30 cellular contexts compared by ENCODE assay signal in the genomic region with DNA sequence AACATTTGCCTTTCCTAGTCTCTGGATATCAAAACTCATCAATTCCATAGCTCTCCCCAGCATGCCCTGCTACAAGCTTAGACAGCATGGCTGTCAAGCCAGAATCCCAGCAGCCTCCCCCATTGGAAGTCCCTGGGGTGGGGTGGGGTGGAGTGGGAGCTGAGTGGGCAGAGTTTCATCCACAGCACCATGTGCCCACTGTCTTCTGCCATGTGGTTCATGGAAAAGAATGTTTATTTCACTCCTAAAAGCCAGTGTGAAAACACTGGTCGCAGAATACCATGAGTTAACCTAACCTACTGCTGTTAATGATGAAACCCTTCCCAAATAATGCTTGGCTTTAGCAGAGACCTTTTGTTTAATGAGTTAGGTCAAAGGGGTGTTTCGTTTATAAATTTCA.
DNase-seq lines count a peak whose midpoint lies in the region; ATAC-seq, FAIRE-seq and TF ChIP-seq lines count a peak whose summit lies in the region.
"Had no signal": no experiment of that assay in that cellular context is flagged by ENCODE, and none has a peak within 500 bp of the region (broad histone marks: within the 10 kb centered on the region; RNA-seq: fewer than 3 reads in every experiment).

No MANE protein-coding gene starts in this region.

- no peaks in the 10 kb centered on the region for H3F3A ChIP-seq in neural cell (ENCODE audit: insufficient read depth, low read length, poor library complexity, severe bottlenecking)
- H3F3A ChIP-seq in PC-9 (ENCODE audit: insufficient read depth, low read depth): no peaks in the 10 kb centered on the region

- no peak overlapping the region for H3K27ac ChIP-seq in HepG2 (ENCODE audit: extremely low read length, insufficient read depth, low read length)
- no peak overlapping the region for H3K27ac ChIP-seq in right lobe of liver
- H3K27ac ChIP-seq in neural cell (ENCODE audit: low read length): peak overlapping the region; percentile 40
- H3K27ac ChIP-seq in PC-9: no peak overlapping the region
- H3K27ac ChIP-seq: 22Rv1; A549; BLaER1; BLaER1 treated with 17β-estradiol and CSF1 and Interleukin-3, amounts not matched to agents 10 nM and 100 nM; C4-2B had no signal

- TF ChIP-seq POLR2A in HepG2 (IDR thresholded peaks at IDR 0.05; ENCODE audit: insufficient read depth in 1 of 2, low read depth in 2 of 2, low read length in 2 of 2) (no peak), right lobe of liver (IDR thresholded peaks at IDR 0.05) (no peak)

- H3K27me3 ChIP-seq in HepG2 (ENCODE audit: control insufficient read depth in 1 of 2, insufficient read depth in 2 of 2, low read length in 2 of 2) (peaks cover 0 to 3% of the 10 kb centered on the region in 2 experiments; a peak in 2 of 5 replicates), right lobe of liver (no peaks in the 10 kb centered on the region), neural cell (ENCODE audit: insufficient read depth, low read depth, low read length) (no peaks in the 10 kb centered on the region), PC-9 (ENCODE audit: insufficient read depth, low read depth) (peaks cover 21% of the 10 kb centered on the region)
- H3K27me3 ChIP-seq: BE2C; BLaER1; BLaER1 treated with 17β-estradiol and CSF1 and Interleukin-3, amounts not matched to agents 10 nM and 100 nM had no signal

- in situ Hi-C loops in HepG2 (cut with HindIII; ENCODE audit: extremely low pct_ligation_motif_present, low pct_unique_long_range_greater_than_20kb): no loop called here

- no peaks in the 10 kb centered on the region for H3K9me2 ChIP-seq in neural cell (ENCODE audit: insufficient read depth, low read length)
- no peaks in the 10 kb centered on the region for H3K9me2 ChIP-seq in PC-9 (ENCODE audit: insufficient read depth)

- DNase-seq in HepG2 (ENCODE audit: low spot score) (no peak), right lobe of liver (no peak), PC-9 (no peak)
- DNase-seq: 8988T; ACHN; AML-193; BE2C; C1 segment of cervical spinal cord; Caco-2; Calu3; CD4-positive, alpha-beta memory T cell; CD4-positive, alpha-beta T cell; CD4-positive, CD25-positive, alpha-beta regulatory T cell; CD8-positive, alpha-beta memory T cell; CD8-positive, alpha-beta T cell; DMS 273 treated with DMSO at 0.1 percent for 48 hours; DMS153; DMS53; DMS79; DMS79 treated with DMSO at 0.1 percent for 48 hours; DND-41; EL had no signal

- TF ChIP-seq CTCF in HepG2 (CRISPR knock-in tag; IDR thresholded peaks at IDR 0.05): no peak
- no peak for TF ChIP-seq CTCF in right lobe of liver (IDR thresholded peaks at IDR 0.05)
- TF ChIP-seq CTCF in neural cell (IDR thresholded peaks at IDR 0.05; ENCODE audit: poor library complexity, severe bottlenecking): no peak
- TF ChIP-seq CTCF in PC-9 (conservative IDR thresholded peaks at IDR 0.05): no peak

- ATAC-seq in HepG2 (no peak), right lobe of liver (no peak)
- ATAC-seq: A549; CD8-positive, alpha-beta T cell had no signal

- H3K79me2 ChIP-seq in HepG2 (ENCODE audit: insufficient read depth, low read length): no peaks in the 10 kb centered on the region
- H3K79me2 ChIP-seq in neural cell (replicated peaks; ENCODE audit: insufficient read depth, low read length): no peaks in the 10 kb centered on the region
- no peaks in the 10 kb centered on the region for H3K79me2 ChIP-seq in PC-9 (ENCODE audit: low read depth)

- no peak for TF ChIP-seq EP300 in HepG2 (IDR thresholded peaks at IDR 0.05; ENCODE audit: low read depth in 2 of 2, low read length in 2 of 2)
- no peak for TF ChIP-seq EP300 in HepG2 (CRISPR knock-in tag; IDR thresholded peaks at IDR 0.05; ENCODE audit: borderline replicate concordance)
- no peak for TF ChIP-seq EP300 in neural cell (conservative IDR thresholded peaks at IDR 0.05; ENCODE audit: poor library complexity, severe bottlenecking)

- BruUV-seq in HepG2 (replicated peaks; lab: Mats Ljungman, UMichigan) (no TSS peak), PC-9 (replicated peaks; lab: Mats Ljungman, UMichigan) (no TSS peak)

- TF ChIP-seq RAD21 in HepG2 (CRISPR knock-in tag; IDR thresholded peaks at IDR 0.05): no peak
- no peak for TF ChIP-seq RAD21 in neural cell (conservative IDR thresholded peaks at IDR 0.05)

- H3K4me3 ChIP-seq in HepG2 (replicated peaks in 1 of 3; ENCODE audit: insufficient read depth in 1 of 3, low read depth in 2 of 3, low read length in 3 of 3) (no peak overlapping the region), right lobe of liver (no peak overlapping the region), neural cell (ENCODE audit: low read length) (no peak overlapping the region), PC-9 (no peak overlapping the region)
- H3K4me3 ChIP-seq: A549; BLaER1; BLaER1 treated with 17β-estradiol and CSF1 and Interleukin-3, amounts not matched to agents 10 nM and 100 nM had no signal

- WGBS in HepG2 (ENCODE audit: low lambda C conversion rate): 0% methylated on average over 2 of the region's 2 CpGs
- WGBS in right lobe of liver (ENCODE audit: insufficient coverage, low coverage, low lambda C conversion rate, missing lambda C conversion rate): 39% methylated on average over 2 of the region's 2 CpGs

- H3K9me3 ChIP-seq in HepG2 (ENCODE audit: low read length): no peaks in the 10 kb centered on the region
- no peaks in the 10 kb centered on the region for H3K9me3 ChIP-seq in right lobe of liver
- H3K9me3 ChIP-seq in neural cell (ENCODE audit: low read length): no peaks in the 10 kb centered on the region
- H3K9me3 ChIP-seq in PC-9 (ENCODE audit: insufficient read depth, low read depth): no peaks in the 10 kb centered on the region
- H3K9me3 ChIP-seq: A549; BE2C; BLaER1; BLaER1 treated with 17β-estradiol and CSF1 and Interleukin-3, amounts not matched to agents 10 nM and 100 nM; Caco-2 had no signal

- H2AFZ ChIP-seq in HepG2 (ENCODE audit: low read length) (no peak overlapping the region), neural cell (ENCODE audit: low read depth, low read length) (no peak overlapping the region), PC-9 (no peak overlapping the region)

- H3K36me3 ChIP-seq in HepG2 (replicated peaks in 1 of 2; ENCODE audit: control insufficient read depth in 1 of 2, insufficient read depth in 2 of 2, low read length in 2 of 2) (no peaks in the 10 kb centered on the region), right lobe of liver (no peaks in the 10 kb centered on the region), neural cell (ENCODE audit: insufficient read depth, low read length) (no peaks in the 10 kb centered on the region), PC-9 (ENCODE audit: low read depth) (no peaks in the 10 kb centered on the region)
- H3K36me3 ChIP-seq: BE2C; BLaER1; BLaER1 treated with 17β-estradiol and CSF1 and Interleukin-3, amounts not matched to agents 10 nM and 100 nM had no signal

- CTCF ChIA-PET in HepG2 (lab: Yijun Ruan, JAX; ENCODE audit: low intra/inter-chr PET ratio, low total read pairs): no interaction called here
- CTCF ChIA-PET in PC-9 (lab: Charles Lee): no interaction called here

- POLR2A ChIA-PET in HepG2 (lab: Yijun Ruan, JAX) (no interaction called here), PC-9 (lab: Charles Lee; ENCODE audit: unreplicated experiment) (no interaction called here)

- no peaks in the 10 kb centered on the region for H3K4me1 ChIP-seq in HepG2 (ENCODE audit: insufficient read depth, low read length)
- no peaks in the 10 kb centered on the region for H3K4me1 ChIP-seq in right lobe of liver
- H3K4me1 ChIP-seq in PC-9 (replicated peaks; ENCODE audit: insufficient read depth): no peaks in the 10 kb centered on the region
- H3K4me1 ChIP-seq: A549; BE2C; BLaER1; BLaER1 treated with 17β-estradiol and CSF1 and Interleukin-3, amounts not matched to agents 10 nM and 100 nM; Caco-2 had no signal

- H4K20me1 ChIP-seq in HepG2 (ENCODE audit: insufficient read depth, low read length): 0 out of 2 replicates have a peak, but pooled peaks cover 3% of the 10 kb centered on the region
- H4K20me1 ChIP-seq in neural cell (ENCODE audit: insufficient read depth): no peaks in the 10 kb centered on the region
- no peaks in the 10 kb centered on the region for H4K20me1 ChIP-seq in PC-9 (ENCODE audit: insufficient read depth)
- H4K20me1 ChIP-seq: BLaER1 had no signal

- H3K9ac ChIP-seq in HepG2 (ENCODE audit: insufficient read depth, low read depth, low read length): no peak overlapping the region
- no peak overlapping the region for H3K9ac ChIP-seq in neural cell (ENCODE audit: low read length)
- H3K9ac ChIP-seq: BLaER1; BLaER1 treated with 17β-estradiol and CSF1 and Interleukin-3, amounts not matched to agents 10 nM and 100 nM had no signal

- H3K4me2 ChIP-seq in HepG2 (ENCODE audit: low read depth, low read length): no peak overlapping the region
- H3K4me2 ChIP-seq in neural cell (ENCODE audit: low read length): no peak overlapping the region
- H3K4me2 ChIP-seq in PC-9: no peak overlapping the region
- H3K4me2 ChIP-seq: A549; BLaER1; BLaER1 treated with 17β-estradiol and CSF1 and Interleukin-3, amounts not matched to agents 10 nM and 100 nM had no signal

- no peak for FAIRE-seq in HepG2 (lab: Jason Lieb, UNC)
- FAIRE-seq: A204.1, A549, D721Med had no signal

- intact Hi-C loops in HepG2 (cut with micrococcal nuclease; ENCODE audit: unreplicated experiment): no loop called here
- intact Hi-C loops in right lobe of liver (cut with DNase I): no loop called here
- intact Hi-C loops in PC-9 (cut with micrococcal nuclease; ENCODE audit: unreplicated experiment): no loop called here

TF ChIP-seq in neural cell, 6 proteins besides CTCF, POLR2A, EP300 and RAD21 (continues in another document):
- TF ChIP-seq, protein P1, sequence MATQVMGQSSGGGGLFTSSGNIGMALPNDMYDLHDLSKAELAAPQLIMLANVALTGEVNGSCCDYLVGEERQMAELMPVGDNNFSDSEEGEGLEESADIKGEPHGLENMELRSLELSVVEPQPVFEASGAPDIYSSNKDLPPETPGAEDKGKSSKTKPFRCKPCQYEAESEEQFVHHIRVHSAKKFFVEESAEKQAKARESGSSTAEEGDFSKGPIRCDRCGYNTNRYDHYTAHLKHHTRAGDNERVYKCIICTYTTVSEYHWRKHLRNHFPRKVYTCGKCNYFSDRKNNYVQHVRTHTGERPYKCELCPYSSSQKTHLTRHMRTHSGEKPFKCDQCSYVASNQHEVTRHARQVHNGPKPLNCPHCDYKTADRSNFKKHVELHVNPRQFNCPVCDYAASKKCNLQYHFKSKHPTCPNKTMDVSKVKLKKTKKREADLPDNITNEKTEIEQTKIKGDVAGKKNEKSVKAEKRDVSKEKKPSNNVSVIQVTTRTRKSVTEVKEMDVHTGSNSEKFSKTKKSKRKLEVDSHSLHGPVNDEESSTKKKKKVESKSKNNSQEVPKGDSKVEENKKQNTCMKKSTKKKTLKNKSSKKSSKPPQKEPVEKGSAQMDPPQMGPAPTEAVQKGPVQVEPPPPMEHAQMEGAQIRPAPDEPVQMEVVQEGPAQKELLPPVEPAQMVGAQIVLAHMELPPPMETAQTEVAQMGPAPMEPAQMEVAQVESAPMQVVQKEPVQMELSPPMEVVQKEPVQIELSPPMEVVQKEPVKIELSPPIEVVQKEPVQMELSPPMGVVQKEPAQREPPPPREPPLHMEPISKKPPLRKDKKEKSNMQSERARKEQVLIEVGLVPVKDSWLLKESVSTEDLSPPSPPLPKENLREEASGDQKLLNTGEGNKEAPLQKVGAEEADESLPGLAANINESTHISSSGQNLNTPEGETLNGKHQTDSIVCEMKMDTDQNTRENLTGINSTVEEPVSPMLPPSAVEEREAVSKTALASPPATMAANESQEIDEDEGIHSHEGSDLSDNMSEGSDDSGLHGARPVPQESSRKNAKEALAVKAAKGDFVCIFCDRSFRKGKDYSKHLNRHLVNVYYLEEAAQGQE (IDR thresholded peaks at IDR 0.05; ENCODE audit: borderline replicate concordance): no peak
